Comparison of ENCODE assay signal across 21 cellular contexts in the genomic region with DNA sequence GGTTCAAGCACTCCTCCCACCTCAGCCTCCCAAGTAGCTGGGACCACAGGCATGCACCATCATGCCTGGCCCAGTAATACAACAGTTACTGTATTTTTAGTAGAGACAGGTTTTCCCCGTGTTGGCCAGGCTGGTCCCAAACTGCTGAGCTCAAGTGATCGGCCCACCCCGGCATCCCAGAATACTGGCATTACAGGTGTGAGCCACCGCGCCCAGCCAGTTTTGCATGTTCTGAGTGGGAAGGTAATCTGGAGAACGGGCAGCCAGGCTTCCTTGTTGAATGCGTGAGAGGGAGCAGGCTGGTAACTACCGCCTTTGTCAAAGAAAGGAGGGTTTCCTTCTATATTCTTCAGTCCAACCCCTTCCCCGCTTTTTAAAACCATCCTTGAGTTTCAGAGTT. TPM values are rescaled to one million over a fixed set of nuclear protein-coding genes. Genes with fewer than 3 reads are reported as not detected.
A peak's percentile ranks its signal among the peaks of the same experiment; 100 is the strongest.
DNase-seq lines count a peak whose midpoint lies in the region; ATAC-seq and TF ChIP-seq lines count a peak whose summit lies in the region.
"Had no signal": no experiment of that assay in that cellular context is flagged by ENCODE, and none has a peak within 500 bp of the region (broad histone marks: within the 10 kb centered on the region; RNA-seq: fewer than 3 reads in every experiment).

No MANE protein-coding gene starts in this region.

- TF ChIP-seq RAD21 in IMR-90 (IDR thresholded peaks at IDR 0.05; ENCODE audit: low read length): no peak

- H3K4me1 ChIP-seq in IMR-90 (ENCODE audit: control insufficient read depth, insufficient read depth, low read length) (peaks cover 15% of the 10 kb centered on the region), thyroid gland (peaks cover 5 to 18% of the 10 kb centered on the region in 2 donors)

- H3K4me1 Mint-ChIP-seq in chondrocyte (ENCODE audit: low read depth) (peaks cover 66% of the 10 kb centered on the region), osteocyte (ENCODE audit: unreplicated experiment) (peaks cover 39% of the 10 kb centered on the region)

- no peak overlapping the region for H2BK5ac ChIP-seq in IMR-90 (ENCODE audit: low read depth, low read length, poor library complexity, severe bottlenecking)

- H3K36me3 ChIP-seq in IMR-90 (ENCODE audit: control insufficient read depth, insufficient read depth, low read length): peaks cover 2% of the 10 kb centered on the region; the same call in 1 of the 2 replicates
- no peaks in the 10 kb centered on the region for H3K36me3 ChIP-seq in thyroid gland

- DNase-seq in IMR-90 (no peak), chondrocyte (ENCODE audit: low spot score) (no peak), osteocyte (ENCODE audit: extremely low spot score, unreplicated experiment) (no peak), thyroid gland (no peak), HuH-7.5 (ENCODE audit: low spot score) (no peak)
- DNase-seq in activated CD4-positive, alpha-beta T cell treated with anti-CD3 and anti-CD28 coated beads, Interleukin-2, amount 50 U/mL, for 4 hours: no peak
- DNase-seq: ACHN, C1 segment of cervical spinal cord, DMS79, Kasumi-1, MM.1S, NCI-H1105, NCI-H187, NCI-H2107, NCI-H2227 treated with DMSO at 0.1 percent for 48 hours, NCI-H510A treated with DMSO at 0.1 percent for 48 hours, NCI-H774, OCI-M1, SHP77 treated with DMSO at 0.1 percent for 48 hours, SK-N-SH had no signal

- CTCF ChIA-PET in IMR-90 (lab: Yijun Ruan, JAX): no interaction called here

- intact Hi-C loops in IMR-90 (cut with micrococcal nuclease) (no loop called here), thyroid gland (cut with DNase I) (no loop called here)

- no peak overlapping the region for H2AK5ac ChIP-seq in IMR-90 (ENCODE audit: low read depth, low read length)

- H2BK20ac ChIP-seq in IMR-90 (ENCODE audit: low read depth, low read length): no peak overlapping the region

- no peak overlapping the region for H3K4me2 ChIP-seq in IMR-90 (ENCODE audit: low read depth, low read length)

- H3K9ac ChIP-seq in IMR-90 (ENCODE audit: low read depth, low read length): no peak overlapping the region
- H3K9ac ChIP-seq: SK-N-SH had no signal

- peaks cover 72% of the 10 kb centered on the region for H4K20me1 ChIP-seq in IMR-90 (ENCODE audit: insufficient read depth, low read length)

- H4K5ac ChIP-seq in IMR-90 (ENCODE audit: low read depth, low read length): no peak overlapping the region

- no peak overlapping the region for H3K56ac ChIP-seq in IMR-90 (ENCODE audit: extremely low read depth, insufficient read depth, low read length)

- no peak for ATAC-seq in IMR-90 (ENCODE audit: low read depth)
- ATAC-seq in HG02973 (IDR thresholded peaks at IDR 0.05; ENCODE audit: unreplicated experiment): no peak

- H3K27me3 Mint-ChIP-seq in chondrocyte (ENCODE audit: low read depth): no peaks in the 10 kb centered on the region
- H3K27me3 Mint-ChIP-seq in osteocyte (ENCODE audit: unreplicated experiment): no peaks in the 10 kb centered on the region

- H3K4ac ChIP-seq in IMR-90 (ENCODE audit: low read depth, low read length): 0 out of 2 replicates have a peak overlapping the region, but pooled peaks have one; percentile 10

- H3K9me1 ChIP-seq in IMR-90 (ENCODE audit: insufficient read depth, low read length): peaks cover 4% of the 10 kb centered on the region; the same call in 1 of the 2 replicates

- H3K9me3 Mint-ChIP-seq in chondrocyte (ENCODE audit: low read depth) (no peaks in the 10 kb centered on the region), osteocyte (ENCODE audit: unreplicated experiment) (no peaks in the 10 kb centered on the region)

- no peak overlapping the region for H3K4me3 ChIP-seq in IMR-90 (ENCODE audit: insufficient read depth, low read depth, low read length)
- no peak overlapping the region for H3K4me3 ChIP-seq in thyroid gland (replicated peaks in 1 of 3)

- H3K27ac Mint-ChIP-seq in chondrocyte (ENCODE audit: unreplicated experiment) (peak overlapping the region; percentile 57), osteocyte (ENCODE audit: unreplicated experiment) (peak overlapping the region; percentile 47)

- no peak overlapping the region for H4K8ac ChIP-seq in IMR-90 (ENCODE audit: low read depth in 2 of 2, low read length in 2 of 2)

- H4K91ac ChIP-seq in IMR-90 (ENCODE audit: insufficient read depth, low read depth, low read length): no peak overlapping the region

- no peak overlapping the region for H2BK15ac ChIP-seq in IMR-90 (ENCODE audit: low read depth, low read length)

- no peak overlapping the region for H3K27ac ChIP-seq in IMR-90 (ENCODE audit: insufficient read depth, low read length)
- peak overlapping the region in 1 of 3 donors; percentile 16 for H3K27ac ChIP-seq in thyroid gland

- H3K79me1 ChIP-seq in IMR-90 (ENCODE audit: low read depth in 1 of 2, low read length in 2 of 2): peaks cover 7 to 68% of the 10 kb centered on the region in 2 experiments; a peak in 3 of 4 replicates

- peaks cover 4% of the 10 kb centered on the region for H3K36me3 Mint-ChIP-seq in chondrocyte (ENCODE audit: low read depth)
- H3K36me3 Mint-ChIP-seq in osteocyte (ENCODE audit: unreplicated experiment): no peaks in the 10 kb centered on the region

- no peak overlapping the region for H2BK120ac ChIP-seq in IMR-90 (ENCODE audit: low read depth, low read length)

- dilution Hi-C loops in IMR-90 (cut with HindIII; ENCODE audit: low sequenced_read_pairs, unreplicated experiment): no loop called here

- H3K27me3 ChIP-seq in IMR-90 (ENCODE audit: control insufficient read depth, insufficient read depth, low read length) (no peaks in the 10 kb centered on the region), thyroid gland (no peaks in the 10 kb centered on the region)

- H3K4me3 Mint-ChIP-seq in chondrocyte (ENCODE audit: unreplicated experiment) (no peak overlapping the region), osteocyte (ENCODE audit: unreplicated experiment) (no peak overlapping the region)

- POLR2A ChIA-PET in IMR-90 (lab: Charles Lee; ENCODE audit: unreplicated experiment): no interaction called here

- no peak overlapping the region for H3K23ac ChIP-seq in IMR-90 (ENCODE audit: low read depth, low read length)

- no peak overlapping the region for H3K18ac ChIP-seq in IMR-90 (ENCODE audit: low read depth, low read length)

- in situ Hi-C loops in IMR-90 (cut with MboI; ENCODE audit: low sequenced_read_pairs): no loop called here

- WGBS in IMR-90 (ENCODE audit: extremely low coverage in 2 of 2, insufficient read length in 1 of 2), 2 experiments: 95% methylated on average over 3 of the region's 9 CpGs; no CpG with 5 or more reads in 1 of the 2 experiments
- WGBS in thyroid gland, 2 donors: 94 to 98% methylated on average over 9 of the region's 9 CpGs

- H3K9me3 ChIP-seq in IMR-90 (ENCODE audit: control insufficient read depth, insufficient read depth, low read length) (no peaks in the 10 kb centered on the region), thyroid gland (no peaks in the 10 kb centered on the region)
- H3K9me3 ChIP-seq: SK-N-SH had no signal

- H2AFZ ChIP-seq in IMR-90 (replicated peaks; ENCODE audit: low read length, poor library complexity): no peak overlapping the region

- H2AK9ac ChIP-seq in IMR-90 (replicated peaks; ENCODE audit: low read depth, low read length, poor library complexity): no peak overlapping the region

- TF ChIP-seq POLR2A in IMR-90 (IDR thresholded peaks at IDR 0.05; ENCODE audit: low read depth, low read length) (no peak), thyroid gland (IDR thresholded peaks at IDR 0.05) (no peak)

- 0 out of 2 replicates have a peak overlapping the region, but pooled peaks have one; percentile 37 for H3K14ac ChIP-seq in IMR-90 (replicated peaks; ENCODE audit: low read depth, low read length)

- TF ChIP-seq CTCF in IMR-90 (conservative IDR thresholded peaks at IDR 0.05; ENCODE audit: low read depth, low read length) (no peak), chondrocyte (IDR thresholded peaks at IDR 0.05) (no peak), osteocyte (IDR thresholded peaks at IDR 0.05) (no peak), thyroid gland (IDR thresholded peaks at IDR 0.05) (no peak)

- BruUV-seq in IMR-90 (replicated peaks; lab: Mats Ljungman, UMichigan): no TSS peak

TF ChIP-seq in IMR-90, 13 proteins besides CTCF, POLR2A, EP300 and RAD21:
- TF ChIP-seq FOS (IDR thresholded peaks at IDR 0.05; ENCODE audit: low read depth, low read length) (no peak), CEBPB (IDR thresholded peaks at IDR 0.05; ENCODE audit: low read depth, low read length) (no peak), RFX5 (IDR thresholded peaks at IDR 0.05; ENCODE audit: low read depth, low read length) (no peak), MXI1 (IDR thresholded peaks at IDR 0.05; ENCODE audit: borderline replicate concordance, low read depth, low read length) (no peak), MAZ (IDR thresholded peaks at IDR 0.05; ENCODE audit: borderline replicate concordance, low read depth, low read length) (no peak), CHD1 (IDR thresholded peaks at IDR 0.05; ENCODE audit: low read depth, low read length) (no peak)

RNA-seq across cellular contexts. Expression of a gene that starts 9.1 kb away (rescaled TPM):
- total RNA-seq in IMR-90 (2012; rRNA removed) (30.8 and 41.4 TPM in 2 replicates), chondrocyte (23.8 to 31.6 TPM (median 31.5 TPM) in 3 replicates), osteocyte (15.9 and 16.0 TPM in 2 replicates), thyroid gland (10 to 100 TPM in 1 of 4 donors, 1 to 10 TPM in 3; 4.0 to 11.5 (median 6.6) TPM)
- polyA plus RNA-seq in IMR-90 (2012; rRNA removed): 5.5 and 6.6 TPM in 2 replicates
- 3.6 and 4.1 TPM in 2 replicates for polyA plus RNA-seq in IMR-90 (2012; cell fraction: cytosol; rRNA removed)
- 6.0 and 6.9 TPM in 2 replicates for polyA plus RNA-seq in IMR-90 (2012; cell fraction: nucleus; rRNA removed; ENCODE audit: low replicate concordance)
